1 cellular context compared by ENCODE assay signal in the genomic region with DNA sequence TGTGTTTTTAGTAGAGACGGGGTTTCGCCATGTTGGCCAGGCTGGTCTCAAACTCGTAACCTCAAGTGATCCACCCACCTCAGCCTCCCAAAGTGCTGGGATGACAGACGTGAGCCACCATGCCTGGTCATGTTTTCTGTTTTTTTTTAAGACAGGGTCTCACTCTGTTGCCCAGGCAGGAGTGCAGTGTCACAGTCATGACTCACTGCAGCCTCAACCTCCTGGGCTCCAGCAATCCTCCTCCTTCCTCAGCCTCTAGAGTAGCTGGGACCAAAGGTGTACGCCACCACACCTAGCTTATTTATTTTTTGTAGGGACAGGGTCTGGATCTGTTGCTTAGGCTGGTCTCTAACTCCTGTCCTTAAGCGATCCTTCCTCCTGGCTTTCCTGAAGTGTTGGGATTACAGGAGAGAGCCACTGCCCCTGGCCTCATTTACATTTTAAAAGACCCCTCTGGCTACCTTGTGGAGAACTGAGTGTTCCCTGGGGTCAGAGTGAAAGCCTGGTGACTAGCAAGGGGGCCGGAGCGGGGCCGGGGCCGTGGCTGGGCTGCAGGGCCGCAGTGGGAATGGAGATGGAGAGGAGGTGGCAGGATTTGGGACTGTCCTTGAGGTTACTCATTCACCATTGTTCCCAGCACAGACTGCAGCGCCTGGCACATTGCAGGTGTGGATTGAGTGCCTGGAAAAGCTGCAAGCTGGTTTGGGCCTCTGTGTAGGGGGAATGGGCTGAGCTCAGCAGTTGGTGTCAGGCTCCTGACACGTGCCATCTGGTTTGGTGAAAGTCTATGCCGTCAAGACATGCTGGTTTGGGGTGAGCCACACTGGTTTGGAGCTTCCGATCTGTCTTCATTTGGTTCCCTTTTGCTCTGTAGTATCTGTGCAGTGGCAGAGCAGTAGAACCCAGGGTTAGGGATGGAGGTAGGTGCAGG.
TF ChIP-seq lines count a peak whose summit lies in the region.

No MANE protein-coding gene starts in this region.

TF ChIP-seq in H1, 55 proteins besides CTCF, POLR2A, EP300 and RAD21:
- no peak for TF ChIP-seq SIX5 (IDR thresholded peaks at IDR 0.05; ENCODE audit: low read depth, low read length)
- no peak for TF ChIP-seq BCL11A (IDR thresholded peaks at IDR 0.05; ENCODE audit: low read depth in 2 of 2, low read length in 2 of 2)
- 0 out of 2 replicates have a peak, but pooled peaks have one; percentile 14 for TF ChIP-seq CREB1 (IDR thresholded peaks at IDR 0.05)
- TF ChIP-seq, protein P1, sequence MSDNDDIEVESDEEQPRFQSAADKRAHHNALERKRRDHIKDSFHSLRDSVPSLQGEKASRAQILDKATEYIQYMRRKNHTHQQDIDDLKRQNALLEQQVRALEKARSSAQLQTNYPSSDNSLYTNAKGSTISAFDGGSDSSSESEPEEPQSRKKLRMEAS (IDR thresholded peaks at IDR 0.05): peak; percentile 14
- TF ChIP-seq RBBP5 (IDR thresholded peaks at IDR 0.05; ENCODE audit: borderline replicate concordance, low read depth, low read length): no peak
- TF ChIP-seq, protein P2, sequence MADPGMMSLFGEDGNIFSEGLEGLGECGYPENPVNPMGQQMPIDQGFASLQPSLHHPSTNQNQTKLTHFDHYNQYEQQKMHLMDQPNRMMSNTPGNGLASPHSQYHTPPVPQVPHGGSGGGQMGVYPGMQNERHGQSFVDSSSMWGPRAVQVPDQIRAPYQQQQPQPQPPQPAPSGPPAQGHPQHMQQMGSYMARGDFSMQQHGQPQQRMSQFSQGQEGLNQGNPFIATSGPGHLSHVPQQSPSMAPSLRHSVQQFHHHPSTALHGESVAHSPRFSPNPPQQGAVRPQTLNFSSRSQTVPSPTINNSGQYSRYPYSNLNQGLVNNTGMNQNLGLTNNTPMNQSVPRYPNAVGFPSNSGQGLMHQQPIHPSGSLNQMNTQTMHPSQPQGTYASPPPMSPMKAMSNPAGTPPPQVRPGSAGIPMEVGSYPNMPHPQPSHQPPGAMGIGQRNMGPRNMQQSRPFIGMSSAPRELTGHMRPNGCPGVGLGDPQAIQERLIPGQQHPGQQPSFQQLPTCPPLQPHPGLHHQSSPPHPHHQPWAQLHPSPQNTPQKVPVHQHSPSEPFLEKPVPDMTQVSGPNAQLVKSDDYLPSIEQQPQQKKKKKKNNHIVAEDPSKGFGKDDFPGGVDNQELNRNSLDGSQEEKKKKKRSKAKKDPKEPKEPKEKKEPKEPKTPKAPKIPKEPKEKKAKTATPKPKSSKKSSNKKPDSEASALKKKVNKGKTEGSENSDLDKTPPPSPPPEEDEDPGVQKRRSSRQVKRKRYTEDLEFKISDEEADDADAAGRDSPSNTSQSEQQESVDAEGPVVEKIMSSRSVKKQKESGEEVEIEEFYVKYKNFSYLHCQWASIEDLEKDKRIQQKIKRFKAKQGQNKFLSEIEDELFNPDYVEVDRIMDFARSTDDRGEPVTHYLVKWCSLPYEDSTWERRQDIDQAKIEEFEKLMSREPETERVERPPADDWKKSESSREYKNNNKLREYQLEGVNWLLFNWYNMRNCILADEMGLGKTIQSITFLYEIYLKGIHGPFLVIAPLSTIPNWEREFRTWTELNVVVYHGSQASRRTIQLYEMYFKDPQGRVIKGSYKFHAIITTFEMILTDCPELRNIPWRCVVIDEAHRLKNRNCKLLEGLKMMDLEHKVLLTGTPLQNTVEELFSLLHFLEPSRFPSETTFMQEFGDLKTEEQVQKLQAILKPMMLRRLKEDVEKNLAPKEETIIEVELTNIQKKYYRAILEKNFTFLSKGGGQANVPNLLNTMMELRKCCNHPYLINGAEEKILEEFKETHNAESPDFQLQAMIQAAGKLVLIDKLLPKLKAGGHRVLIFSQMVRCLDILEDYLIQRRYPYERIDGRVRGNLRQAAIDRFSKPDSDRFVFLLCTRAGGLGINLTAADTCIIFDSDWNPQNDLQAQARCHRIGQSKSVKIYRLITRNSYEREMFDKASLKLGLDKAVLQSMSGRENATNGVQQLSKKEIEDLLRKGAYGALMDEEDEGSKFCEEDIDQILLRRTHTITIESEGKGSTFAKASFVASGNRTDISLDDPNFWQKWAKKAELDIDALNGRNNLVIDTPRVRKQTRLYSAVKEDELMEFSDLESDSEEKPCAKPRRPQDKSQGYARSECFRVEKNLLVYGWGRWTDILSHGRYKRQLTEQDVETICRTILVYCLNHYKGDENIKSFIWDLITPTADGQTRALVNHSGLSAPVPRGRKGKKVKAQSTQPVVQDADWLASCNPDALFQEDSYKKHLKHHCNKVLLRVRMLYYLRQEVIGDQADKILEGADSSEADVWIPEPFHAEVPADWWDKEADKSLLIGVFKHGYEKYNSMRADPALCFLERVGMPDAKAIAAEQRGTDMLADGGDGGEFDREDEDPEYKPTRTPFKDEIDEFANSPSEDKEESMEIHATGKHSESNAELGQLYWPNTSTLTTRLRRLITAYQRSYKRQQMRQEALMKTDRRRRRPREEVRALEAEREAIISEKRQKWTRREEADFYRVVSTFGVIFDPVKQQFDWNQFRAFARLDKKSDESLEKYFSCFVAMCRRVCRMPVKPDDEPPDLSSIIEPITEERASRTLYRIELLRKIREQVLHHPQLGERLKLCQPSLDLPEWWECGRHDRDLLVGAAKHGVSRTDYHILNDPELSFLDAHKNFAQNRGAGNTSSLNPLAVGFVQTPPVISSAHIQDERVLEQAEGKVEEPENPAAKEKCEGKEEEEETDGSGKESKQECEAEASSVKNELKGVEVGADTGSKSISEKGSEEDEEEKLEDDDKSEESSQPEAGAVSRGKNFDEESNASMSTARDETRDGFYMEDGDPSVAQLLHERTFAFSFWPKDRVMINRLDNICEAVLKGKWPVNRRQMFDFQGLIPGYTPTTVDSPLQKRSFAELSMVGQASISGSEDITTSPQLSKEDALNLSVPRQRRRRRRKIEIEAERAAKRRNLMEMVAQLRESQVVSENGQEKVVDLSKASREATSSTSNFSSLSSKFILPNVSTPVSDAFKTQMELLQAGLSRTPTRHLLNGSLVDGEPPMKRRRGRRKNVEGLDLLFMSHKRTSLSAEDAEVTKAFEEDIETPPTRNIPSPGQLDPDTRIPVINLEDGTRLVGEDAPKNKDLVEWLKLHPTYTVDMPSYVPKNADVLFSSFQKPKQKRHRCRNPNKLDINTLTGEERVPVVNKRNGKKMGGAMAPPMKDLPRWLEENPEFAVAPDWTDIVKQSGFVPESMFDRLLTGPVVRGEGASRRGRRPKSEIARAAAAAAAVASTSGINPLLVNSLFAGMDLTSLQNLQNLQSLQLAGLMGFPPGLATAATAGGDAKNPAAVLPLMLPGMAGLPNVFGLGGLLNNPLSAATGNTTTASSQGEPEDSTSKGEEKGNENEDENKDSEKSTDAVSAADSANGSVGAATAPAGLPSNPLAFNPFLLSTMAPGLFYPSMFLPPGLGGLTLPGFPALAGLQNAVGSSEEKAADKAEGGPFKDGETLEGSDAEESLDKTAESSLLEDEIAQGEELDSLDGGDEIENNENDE (IDR thresholded peaks at IDR 0.05; ENCODE audit: insufficient replicate concordance, low read length): no peak
- TF ChIP-seq BRCA1 (IDR thresholded peaks at IDR 0.05; ENCODE audit: low read depth, low read length): no peak
- TF ChIP-seq CHD2 (IDR thresholded peaks at IDR 0.05; ENCODE audit: low read length): no peak
- no peak for TF ChIP-seq CHD1 (IDR thresholded peaks at IDR 0.05; ENCODE audit: low read depth, low read length)
- TF ChIP-seq GTF2F1 (IDR thresholded peaks at IDR 0.05; ENCODE audit: borderline replicate concordance, low read depth, low read length): no peak
- TF ChIP-seq FOSL1 (IDR thresholded peaks at IDR 0.05; ENCODE audit: insufficient read depth, low read depth, low read length): no peak
- peak; percentile 86 for TF ChIP-seq NANOG (IDR thresholded peaks at IDR 0.05; ENCODE audit: insufficient read depth, low read depth, low read length, poor library complexity, severe bottlenecking)
- TF ChIP-seq YY1 (IDR thresholded peaks at IDR 0.05; ENCODE audit: low read depth, low read length): peak; percentile 67; the same call in 1 of the 2 replicates
- no peak for TF ChIP-seq JUND (IDR thresholded peaks at IDR 0.05; ENCODE audit: low read length)
- TF ChIP-seq TAF7 (optimal IDR thresholded peaks at IDR 0.05; ENCODE audit: borderline replicate concordance, low read depth, low read length): no peak
- TF ChIP-seq TBP (IDR thresholded peaks at IDR 0.05; ENCODE audit: low read depth, low read length): peak; percentile 23; the same call in 1 of the 2 replicates
- TF ChIP-seq ASH2L (IDR thresholded peaks at IDR 0.05; ENCODE audit: low read length): peak; percentile 28
- TF ChIP-seq PHF8 (conservative IDR thresholded peaks at IDR 0.05; ENCODE audit: low read depth, low read length): no peak
- TF ChIP-seq, protein P3, sequence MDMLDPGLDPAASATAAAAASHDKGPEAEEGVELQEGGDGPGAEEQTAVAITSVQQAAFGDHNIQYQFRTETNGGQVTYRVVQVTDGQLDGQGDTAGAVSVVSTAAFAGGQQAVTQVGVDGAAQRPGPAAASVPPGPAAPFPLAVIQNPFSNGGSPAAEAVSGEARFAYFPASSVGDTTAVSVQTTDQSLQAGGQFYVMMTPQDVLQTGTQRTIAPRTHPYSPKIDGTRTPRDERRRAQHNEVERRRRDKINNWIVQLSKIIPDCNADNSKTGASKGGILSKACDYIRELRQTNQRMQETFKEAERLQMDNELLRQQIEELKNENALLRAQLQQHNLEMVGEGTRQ (IDR thresholded peaks at IDR 0.05; ENCODE audit: low read length): no peak
- TF ChIP-seq KDM1A (IDR thresholded peaks at IDR 0.05; ENCODE audit: borderline replicate concordance, low read length): no peak
- TF ChIP-seq RNF2 (IDR thresholded peaks at IDR 0.05; ENCODE audit: borderline replicate concordance, low read depth, low read length, missing control alignments, poor library complexity, severe bottlenecking): no peak
- TF ChIP-seq CEBPB (IDR thresholded peaks at IDR 0.05; ENCODE audit: low read depth, low read length): no peak
- no peak for TF ChIP-seq TEAD4 (IDR thresholded peaks at IDR 0.05; ENCODE audit: low read depth, low read length)
- TF ChIP-seq SAP30 (IDR thresholded peaks at IDR 0.05; ENCODE audit: insufficient read depth, insufficient replicate concordance, low read length): no peak
- TF ChIP-seq RXRA (IDR thresholded peaks at IDR 0.05; ENCODE audit: insufficient read depth, low read depth, low read length): 0 out of 2 replicates have a peak, but pooled peaks have one; percentile 75
- no peak for TF ChIP-seq JUN (IDR thresholded peaks at IDR 0.05; ENCODE audit: low read depth, low read length)
- TF ChIP-seq NRF1 (IDR thresholded peaks at IDR 0.05; ENCODE audit: low read depth, low read length): no peak
- TF ChIP-seq HDAC2 (IDR thresholded peaks at IDR 0.05; ENCODE audit: borderline replicate concordance in 1 of 2, low read depth in 2 of 2, low read length in 2 of 2): 0 out of 4 replicates have a peak, but pooled peaks of 1 of the 2 experiments have one; percentile 45
- no peak for TF ChIP-seq CBX5 (IDR thresholded peaks at IDR 0.05; ENCODE audit: low read depth, low read length)
- TF ChIP-seq, protein P4, sequence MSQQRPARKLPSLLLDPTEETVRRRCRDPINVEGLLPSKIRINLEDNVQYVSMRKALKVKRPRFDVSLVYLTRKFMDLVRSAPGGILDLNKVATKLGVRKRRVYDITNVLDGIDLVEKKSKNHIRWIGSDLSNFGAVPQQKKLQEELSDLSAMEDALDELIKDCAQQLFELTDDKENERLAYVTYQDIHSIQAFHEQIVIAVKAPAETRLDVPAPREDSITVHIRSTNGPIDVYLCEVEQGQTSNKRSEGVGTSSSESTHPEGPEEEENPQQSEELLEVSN (IDR thresholded peaks at IDR 0.05): no peak
- 0 out of 2 replicates have a peak, but pooled peaks have one; percentile 43 for TF ChIP-seq POU5F1 (IDR thresholded peaks at IDR 0.05; ENCODE audit: low read depth, low read length)
- TF ChIP-seq RFX5 (IDR thresholded peaks at IDR 0.05; ENCODE audit: borderline replicate concordance, low read depth, low read length): no peak
- TF ChIP-seq CBX8 (IDR thresholded peaks at IDR 0.05; ENCODE audit: borderline replicate concordance, low read depth, low read length): no peak
- no peak for TF ChIP-seq KDM5A (IDR thresholded peaks at IDR 0.05; ENCODE audit: low read length)
- peak; percentile 94 for TF ChIP-seq SP1 (IDR thresholded peaks at IDR 0.05; ENCODE audit: low read depth, low read length)
- TF ChIP-seq SRF (IDR thresholded peaks at IDR 0.05; ENCODE audit: low read depth, low read length): no peak
- peak; percentile 48; the same call in 1 of the 2 replicates for TF ChIP-seq POLR2AphosphoS5 (IDR thresholded peaks at IDR 0.05; ENCODE audit: low read depth, low read length)
- TF ChIP-seq HDAC6 (IDR thresholded peaks at IDR 0.05; ENCODE audit: low read depth, low read length): no peak
- no peak for TF ChIP-seq GABPA (IDR thresholded peaks at IDR 0.05; ENCODE audit: borderline replicate concordance, insufficient read depth, low read length)
TF ChIP-seq in H1: peak in this region for 11.
